ENCODE assay signal across 2 cellular contexts in genomic region chr12:56918139-56918538, GRCh38. TPM values are rescaled to one million over a fixed set of nuclear protein-coding genes. Genes with fewer than 3 reads are reported as not detected.
"Had no signal": no experiment of that assay in that cellular context is flagged by ENCODE, and none has a peak within 500 bp of the region (broad histone marks: within the 10 kb centered on the region; RNA-seq: fewer than 3 reads in every experiment).

No MANE protein-coding gene starts in this region.

RNA-seq across cellular contexts. Expression of gene SDR9C7, which starts 16.1 kb away (rescaled TPM):
- total RNA-seq: G401, GM12878 had no signal

RNA-seq across cellular contexts. Expression of gene RDH16, which starts 39.3 kb away (rescaled TPM):
- total RNA-seq: G401 had no signal
